In the genomic region with DNA sequence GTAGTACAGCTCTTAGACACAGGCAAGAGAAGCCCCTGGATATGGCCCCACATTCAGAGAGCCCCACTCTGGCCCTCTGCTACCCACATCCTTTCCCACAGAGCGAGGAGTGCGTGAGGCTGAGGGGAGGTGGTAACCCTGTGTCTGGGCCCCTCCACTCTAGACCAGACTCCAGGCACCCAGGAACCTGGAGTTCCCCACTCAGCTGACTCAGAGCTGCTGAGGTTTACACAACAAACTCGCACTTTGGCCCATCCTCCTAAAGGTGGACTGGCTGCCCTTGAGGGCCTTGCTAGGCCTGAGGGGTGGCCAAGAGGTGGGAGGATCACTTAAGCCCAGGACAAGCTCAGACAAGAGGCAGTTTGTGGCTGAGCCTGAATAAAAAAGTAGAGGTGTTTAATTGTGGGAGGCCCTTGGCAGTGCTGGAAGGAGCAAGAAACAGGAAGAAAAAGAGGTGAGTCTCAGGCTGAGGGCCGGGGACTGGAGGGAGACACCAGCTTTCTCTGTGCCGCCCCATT, we compare ENCODE assay signal across 1 cellular context.
A peak's percentile ranks its signal among the peaks of the same experiment; 100 is the strongest.
TF ChIP-seq lines count a peak whose summit lies in the region.

No MANE protein-coding gene starts in this region.

TF ChIP-seq in GM12878, 131 proteins besides CTCF, POLR2A, EP300 and RAD21 (continued from another document):
- TF ChIP-seq, protein P1, sequence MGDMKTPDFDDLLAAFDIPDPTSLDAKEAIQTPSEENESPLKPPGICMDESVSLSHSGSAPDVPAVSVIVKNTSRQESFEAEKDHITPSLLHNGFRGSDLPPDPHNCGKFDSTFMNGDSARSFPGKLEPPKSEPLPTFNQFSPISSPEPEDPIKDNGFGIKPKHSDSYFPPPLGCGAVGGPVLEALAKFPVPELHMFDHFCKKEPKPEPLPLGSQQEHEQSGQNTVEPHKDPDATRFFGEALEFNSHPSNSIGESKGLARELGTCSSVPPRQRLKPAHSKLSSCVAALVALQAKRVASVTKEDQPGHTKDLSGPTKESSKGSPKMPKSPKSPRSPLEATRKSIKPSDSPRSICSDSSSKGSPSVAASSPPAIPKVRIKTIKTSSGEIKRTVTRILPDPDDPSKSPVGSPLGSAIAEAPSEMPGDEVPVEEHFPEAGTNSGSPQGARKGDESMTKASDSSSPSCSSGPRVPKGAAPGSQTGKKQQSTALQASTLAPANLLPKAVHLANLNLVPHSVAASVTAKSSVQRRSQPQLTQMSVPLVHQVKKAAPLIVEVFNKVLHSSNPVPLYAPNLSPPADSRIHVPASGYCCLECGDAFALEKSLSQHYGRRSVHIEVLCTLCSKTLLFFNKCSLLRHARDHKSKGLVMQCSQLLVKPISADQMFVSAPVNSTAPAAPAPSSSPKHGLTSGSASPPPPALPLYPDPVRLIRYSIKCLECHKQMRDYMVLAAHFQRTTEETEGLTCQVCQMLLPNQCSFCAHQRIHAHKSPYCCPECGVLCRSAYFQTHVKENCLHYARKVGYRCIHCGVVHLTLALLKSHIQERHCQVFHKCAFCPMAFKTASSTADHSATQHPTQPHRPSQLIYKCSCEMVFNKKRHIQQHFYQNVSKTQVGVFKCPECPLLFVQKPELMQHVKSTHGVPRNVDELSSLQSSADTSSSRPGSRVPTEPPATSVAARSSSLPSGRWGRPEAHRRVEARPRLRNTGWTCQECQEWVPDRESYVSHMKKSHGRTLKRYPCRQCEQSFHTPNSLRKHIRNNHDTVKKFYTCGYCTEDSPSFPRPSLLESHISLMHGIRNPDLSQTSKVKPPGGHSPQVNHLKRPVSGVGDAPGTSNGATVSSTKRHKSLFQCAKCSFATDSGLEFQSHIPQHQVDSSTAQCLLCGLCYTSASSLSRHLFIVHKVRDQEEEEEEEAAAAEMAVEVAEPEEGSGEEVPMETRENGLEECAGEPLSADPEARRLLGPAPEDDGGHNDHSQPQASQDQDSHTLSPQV (IDR thresholded peaks at IDR 0.05), result no peak
- TF ChIP-seq CREM (IDR thresholded peaks at IDR 0.05; ENCODE audit: low read depth) (peak; percentile 47; the same call in 1 of the 2 replicates), RAD51 (IDR thresholded peaks at IDR 0.05) (peak; percentile 22; the same call in 1 of the 2 replicates), NFIC (IDR thresholded peaks at IDR 0.05; ENCODE audit: low read depth, low read length) (peak; percentile 39; the same call in 1 of the 2 replicates), WRNIP1 (IDR thresholded peaks at IDR 0.05; ENCODE audit: borderline replicate concordance, low read depth, low read length) (no peak), NR2C1 (IDR thresholded peaks at IDR 0.05) (no peak), TCF7 (IDR thresholded peaks at IDR 0.05; ENCODE audit: borderline replicate concordance) (no peak), LARP7 (IDR thresholded peaks at IDR 0.05) (peak; percentile 21; the same call in 1 of the 2 replicates), RB1 (IDR thresholded peaks at IDR 0.05; ENCODE audit: borderline replicate concordance) (peak; percentile 10; the same call in 1 of the 2 replicates), EGR1 (IDR thresholded peaks at IDR 0.05; ENCODE audit: borderline replicate concordance in 1 of 2, low read depth in 2 of 2, low read length in 2 of 2) (peak in 1 of 2 experiments; percentile 38; a peak in 1 of 3 replicates), TBL1XR1 (IDR thresholded peaks at IDR 0.05; ENCODE audit: low read depth, low read length) (0 out of 2 replicates have a peak, but pooled peaks have one; percentile 21), FOXM1 (IDR thresholded peaks at IDR 0.05; ENCODE audit: low read depth, low read length) (0 out of 2 replicates have a peak, but pooled peaks have one; percentile 15), BACH1 (IDR thresholded peaks at IDR 0.05; ENCODE audit: borderline replicate concordance) (peak; percentile 49; the same call in 1 of the 2 replicates), IKZF1 (conservative IDR thresholded peaks at IDR 0.05) (peak; percentile 85)
- TF ChIP-seq, protein P2, sequence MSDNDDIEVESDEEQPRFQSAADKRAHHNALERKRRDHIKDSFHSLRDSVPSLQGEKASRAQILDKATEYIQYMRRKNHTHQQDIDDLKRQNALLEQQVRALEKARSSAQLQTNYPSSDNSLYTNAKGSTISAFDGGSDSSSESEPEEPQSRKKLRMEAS (IDR thresholded peaks at IDR 0.05; ENCODE audit: low read depth, low read length), result no peak
